Comparison of ENCODE assay signal across 23 cellular contexts in the genomic region with DNA sequence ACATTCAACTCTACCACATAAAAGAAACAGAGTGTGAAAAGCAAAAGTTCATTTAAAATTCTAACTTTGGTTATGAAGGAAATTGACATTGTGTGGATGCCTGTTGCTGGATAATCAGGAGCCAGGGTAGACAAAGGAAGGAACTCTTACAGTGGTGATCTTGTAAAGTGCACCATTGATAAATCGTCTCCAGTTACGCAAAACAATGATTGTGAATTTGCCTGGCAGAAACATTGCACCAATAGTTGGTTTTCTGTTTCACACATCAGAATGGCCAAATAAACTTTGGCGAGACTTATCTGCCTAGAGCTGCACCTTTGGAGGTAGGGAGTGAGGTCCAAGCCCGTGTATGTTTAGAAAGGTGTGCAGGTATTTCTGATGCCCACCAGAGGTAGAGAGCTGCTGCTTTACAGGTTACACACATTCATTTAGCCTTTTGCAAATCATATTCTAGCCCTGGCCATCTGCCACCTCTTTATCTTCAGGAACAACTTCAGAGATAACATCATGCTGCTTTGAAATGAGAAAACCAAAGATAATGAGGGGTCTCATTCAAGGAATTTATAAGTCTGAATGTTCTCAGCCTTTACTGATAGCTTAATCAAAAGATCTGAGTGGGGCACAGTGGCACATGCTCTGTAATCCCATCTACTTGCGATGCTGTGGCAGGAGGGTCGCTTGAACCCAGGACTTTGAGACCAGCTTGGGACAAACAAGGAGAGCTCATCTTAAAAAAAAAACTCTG. TPM values are rescaled to one million over a fixed set of nuclear protein-coding genes. Genes with fewer than 3 reads are reported as not detected.
A peak's percentile ranks its signal among the peaks of the same experiment; 100 is the strongest.
DNase-seq lines count a peak whose midpoint lies in the region; ATAC-seq, FAIRE-seq and TF ChIP-seq lines count a peak whose summit lies in the region.
"Had no signal": no experiment of that assay in that cellular context is flagged by ENCODE, and none has a peak within 500 bp of the region (broad histone marks: within the 10 kb centered on the region; RNA-seq: fewer than 3 reads in every experiment).

No MANE protein-coding gene starts in this region.

- no peak overlapping the region for H2BK5ac ChIP-seq in H9 (ENCODE audit: insufficient read length, low read length)

- H3K9me3 ChIP-seq in H9 (ENCODE audit: control insufficient read depth, low read depth, low read length) (no peaks in the 10 kb centered on the region), astrocyte (ENCODE audit: insufficient read depth, low read depth, low read length) (no peaks in the 10 kb centered on the region)

- H2BK15ac ChIP-seq in H9 (ENCODE audit: low read depth, low read length) = no peak overlapping the region

- H3K4me3 Mint-ChIP-seq in H9 = no peak overlapping the region
- H3K4me3 Mint-ChIP-seq in astrocyte (ENCODE audit: unreplicated experiment) = no peak overlapping the region
- H3K4me3 Mint-ChIP-seq in progenitor cell of endocrine pancreas (ENCODE audit: low read depth) = no peak overlapping the region
- H3K4me3 Mint-ChIP-seq in mesothelial cell of epicardium = no peak overlapping the region
- H3K4me3 Mint-ChIP-seq: CD8-positive, alpha-beta memory T cell; IgD-negative memory B cell had no signal

- H3K27me3 Mint-ChIP-seq in H9 (ENCODE audit: low read depth) = no peaks in the 10 kb centered on the region
- H3K27me3 Mint-ChIP-seq in astrocyte (ENCODE audit: low read depth, unreplicated experiment) = no peaks in the 10 kb centered on the region
- H3K27me3 Mint-ChIP-seq in progenitor cell of endocrine pancreas = peaks cover 36% of the 10 kb centered on the region
- H3K27me3 Mint-ChIP-seq in mesothelial cell of epicardium (ENCODE audit: low read depth) = no peaks in the 10 kb centered on the region
- H3K27me3 Mint-ChIP-seq: IgD-negative memory B cell had no signal

- H3T11ph ChIP-seq in H9 (ENCODE audit: low read length) = no peak overlapping the region

- ATAC-seq in HG03135 (IDR thresholded peaks at IDR 0.05; ENCODE audit: unreplicated experiment) = no peak

- H4K5ac ChIP-seq in H9 (ENCODE audit: insufficient read length, low read depth, low read length) = no peak overlapping the region

- no peak overlapping the region for H4K91ac ChIP-seq in H9 (ENCODE audit: insufficient read length, low read depth, low read length)

- H3K27ac Mint-ChIP-seq in H9 (0 out of 7 replicates have a peak overlapping the region, but pooled peaks of 1 of the 3 experiments have one; percentile 54), astrocyte (ENCODE audit: unreplicated experiment) (no peak overlapping the region), progenitor cell of endocrine pancreas (peak overlapping the region; percentile 68), mesothelial cell of epicardium (no peak overlapping the region)
- H3K27ac Mint-ChIP-seq: IgD-negative memory B cell had no signal

- H3K4me1 Mint-ChIP-seq in H9 (peaks cover 18 to 28% of the 10 kb centered on the region in 2 experiments), astrocyte (ENCODE audit: low read depth, unreplicated experiment) (no peaks in the 10 kb centered on the region), progenitor cell of endocrine pancreas (ENCODE audit: low read depth) (peaks cover 5% of the 10 kb centered on the region), mesothelial cell of epicardium (peaks cover 16% of the 10 kb centered on the region)

- H3K36me3 Mint-ChIP-seq in H9 (ENCODE audit: insufficient read depth in 1 of 3, low read depth in 3 of 3) = peaks cover 0 to 6% (median 5%) of the 10 kb centered on the region in 3 experiments; a peak in 3 of 7 replicates
- no peaks in the 10 kb centered on the region for H3K36me3 Mint-ChIP-seq in astrocyte (ENCODE audit: low read depth, unreplicated experiment)
- no peaks in the 10 kb centered on the region for H3K36me3 Mint-ChIP-seq in progenitor cell of endocrine pancreas (ENCODE audit: insufficient read depth)
- H3K36me3 Mint-ChIP-seq in mesothelial cell of epicardium = peaks cover 4% of the 10 kb centered on the region
- H3K36me3 Mint-ChIP-seq: CD8-positive, alpha-beta memory T cell; IgD-negative memory B cell had no signal

- no peaks in the 10 kb centered on the region for H3K23me2 ChIP-seq in H9 (ENCODE audit: insufficient read length, low read depth, low read length, poor library complexity, severe bottlenecking)

- H3K27ac ChIP-seq in H9 (ENCODE audit: insufficient read length, low read depth, low read length) = no peak overlapping the region
- no peak overlapping the region for H3K27ac ChIP-seq in astrocyte (ENCODE audit: low read depth, low read length)
- H3K27ac ChIP-seq: C4-2B had no signal

- H3K27me3 ChIP-seq in H9 (ENCODE audit: insufficient read depth, low read length) = no peaks in the 10 kb centered on the region
- H3K27me3 ChIP-seq in astrocyte (ENCODE audit: insufficient read depth, low read length) = no peaks in the 10 kb centered on the region

- no peak overlapping the region for H3K4me2 ChIP-seq in H9 (ENCODE audit: insufficient read depth, insufficient read length, low read length)
- no peak overlapping the region for H3K4me2 ChIP-seq in astrocyte (ENCODE audit: low read length)

- H3K56ac ChIP-seq in H9 (ENCODE audit: insufficient read length, low read depth, low read length) = no peak overlapping the region

- H2AFZ ChIP-seq in H9 (ENCODE audit: low read length) (peak overlapping the region; percentile 56), astrocyte (ENCODE audit: low read depth, low read length) (no peak overlapping the region)

- WGBS in H9 (ENCODE audit: extremely low coverage, insufficient read length, low lambda C conversion rate) = no CpG with 5 or more reads among the region's 6 CpGs

- no peak overlapping the region for H3K14ac ChIP-seq in H9 (ENCODE audit: insufficient read depth, low read length)

- H3K4me3 ChIP-seq in astrocyte (ENCODE audit: insufficient read depth, low read depth, low read length) (no peak overlapping the region), fibroblast of the aortic adventitia (ENCODE audit: low read depth, low read length) (no peak overlapping the region)

- H3K4ac ChIP-seq in H9 (ENCODE audit: low read depth, low read length) = no peak overlapping the region

- no peaks in the 10 kb centered on the region for H3K36me3 ChIP-seq in astrocyte (ENCODE audit: insufficient read depth, low read length)

- H4K20me1 ChIP-seq in H9 (ENCODE audit: control insufficient read depth, insufficient read depth, insufficient read length) (no peaks in the 10 kb centered on the region), astrocyte (ENCODE audit: insufficient read depth, low read length) (no peaks in the 10 kb centered on the region)

- H4K8ac ChIP-seq in H9 (replicated peaks; ENCODE audit: insufficient read length, low read depth, low read length) = no peak overlapping the region

- H2AK5ac ChIP-seq in H9 (ENCODE audit: insufficient read length, low read length) = no peak overlapping the region

- no peak overlapping the region for H3K23ac ChIP-seq in H9 (ENCODE audit: insufficient read length, low read depth, low read length)

- H3K79me1 ChIP-seq in H9 (ENCODE audit: insufficient read depth, low read depth, low read length, poor library complexity, severe bottlenecking) = no peaks in the 10 kb centered on the region

- H3K9ac ChIP-seq in H9 (ENCODE audit: extremely low read depth, insufficient read length, low read length) = no peak overlapping the region
- H3K9ac ChIP-seq in astrocyte (ENCODE audit: low read length) = no peak overlapping the region

- FAIRE-seq in astrocyte (lab: Jason Lieb, UNC) = no peak
- FAIRE-seq: A204.1, G401.6, GM19239 had no signal

- no peak overlapping the region for H2BK20ac ChIP-seq in H9 (ENCODE audit: low read depth, low read length, poor library complexity, severe bottlenecking)

- peaks cover 5% of the 10 kb centered on the region in 2 experiments; a peak in 4 of 5 replicates for H3K9me3 Mint-ChIP-seq in H9
- peaks cover 2% of the 10 kb centered on the region for H3K9me3 Mint-ChIP-seq in astrocyte (ENCODE audit: unreplicated experiment)
- peaks cover 4% of the 10 kb centered on the region for H3K9me3 Mint-ChIP-seq in progenitor cell of endocrine pancreas (ENCODE audit: low read depth)
- H3K9me3 Mint-ChIP-seq in mesothelial cell of epicardium = peaks cover 9% of the 10 kb centered on the region

- H3K4me1 ChIP-seq in H9 (ENCODE audit: insufficient read depth, low read length) = no peaks in the 10 kb centered on the region; the same call in 1 of the 2 replicates
- no peaks in the 10 kb centered on the region for H3K4me1 ChIP-seq in astrocyte (ENCODE audit: insufficient read depth, low read length)

- DNase-seq in H9 = no peak
- peak; percentile 19 for DNase-seq in astrocyte (ENCODE audit: low read depth)
- DNase-seq in fibroblast of the aortic adventitia (ENCODE audit: low read depth) = peak; percentile 30
- no peak for DNase-seq in progenitor cell of endocrine pancreas (ENCODE audit: low spot score, unreplicated experiment)
- no peak for DNase-seq in mesothelial cell of epicardium (ENCODE audit: low spot score in 2 of 2, unreplicated experiment in 2 of 2)
- DNase-seq in SHP77 treated with DMSO at 0.1 percent for 48 hours (lab: John Stamatoyannopoulos, UW) = no peak
- DNase-seq: Calu3; CD8-positive, alpha-beta memory T cell; DMS153; H7; MV-4-11; NCI-H1694; NCI-H2081 treated with DMSO at 0.1 percent for 48 hours; NCI-H446 treated with DMSO at 0.1 percent for 48 hours; NCI-H526 treated with DMSO at 0.1 percent for 48 hours; OCI-M1; Right ventricle myocardium superior had no signal

- TF ChIP-seq CTCF in H9 (conservative IDR thresholded peaks at IDR 0.05) = no peak
- no peak for TF ChIP-seq CTCF in astrocyte (IDR thresholded peaks at IDR 0.05; ENCODE audit: insufficient read depth, low read depth, low read length)
- TF ChIP-seq CTCF in fibroblast of the aortic adventitia (IDR thresholded peaks at IDR 0.05; ENCODE audit: insufficient read depth, low read length) = no peak
- TF ChIP-seq CTCF in progenitor cell of endocrine pancreas (IDR thresholded peaks at IDR 0.05; ENCODE audit: unreplicated experiment) = no peak
- no peak for TF ChIP-seq CTCF in mesothelial cell of epicardium (IDR thresholded peaks at IDR 0.05; ENCODE audit: unreplicated experiment)

- H2BK120ac ChIP-seq in H9 (ENCODE audit: low read depth, low read length, poor library complexity, severe bottlenecking) = no peak overlapping the region

- H3K79me2 ChIP-seq in H9 (ENCODE audit: insufficient read depth, low read length) = no peaks in the 10 kb centered on the region
- H3K79me2 ChIP-seq in astrocyte (ENCODE audit: insufficient read depth, low read length) = no peaks in the 10 kb centered on the region

- no peak overlapping the region for H3K18ac ChIP-seq in H9 (ENCODE audit: insufficient read length, low read depth, low read length)

- no peak overlapping the region for H2BK12ac ChIP-seq in H9 (ENCODE audit: insufficient read length, low read depth, low read length)

RNA-seq across cellular contexts. Expression of a gene that starts 47.4 kb away (rescaled TPM):
- total RNA-seq in H9 (2021) = 41.1 and 41.5 TPM in 2 replicates
- total RNA-seq in astrocyte = 46.9 and 57.7 TPM in 2 replicates
- 4.0 and 15.6 TPM in 2 replicates for total RNA-seq in fibroblast of the aortic adventitia (ENCODE audit: low replicate concordance)
- total RNA-seq in progenitor cell of endocrine pancreas = 5.2 and 5.3 TPM in 2 replicates
- 14.8 to 17.2 TPM (median 15.8 TPM) in 3 replicates for total RNA-seq in mesothelial cell of epicardium
- total RNA-seq: CD8-positive, alpha-beta memory T cell had no signal

Comparison
In these comparisons a context has a peak if more than half of its experiments do, and no peak if none do; other contexts are left out.
1. DNase-seq: peak in astrocyte (single experiment) and fibroblast of the aortic adventitia (single experiment); none in H9 (single experiment), progenitor cell of endocrine pancreas (single experiment), mesothelial cell of epicardium (0 of 2) and SHP77 treated with DMSO at 0.1 percent for 48 hours (single experiment).